In the genomic region with DNA sequence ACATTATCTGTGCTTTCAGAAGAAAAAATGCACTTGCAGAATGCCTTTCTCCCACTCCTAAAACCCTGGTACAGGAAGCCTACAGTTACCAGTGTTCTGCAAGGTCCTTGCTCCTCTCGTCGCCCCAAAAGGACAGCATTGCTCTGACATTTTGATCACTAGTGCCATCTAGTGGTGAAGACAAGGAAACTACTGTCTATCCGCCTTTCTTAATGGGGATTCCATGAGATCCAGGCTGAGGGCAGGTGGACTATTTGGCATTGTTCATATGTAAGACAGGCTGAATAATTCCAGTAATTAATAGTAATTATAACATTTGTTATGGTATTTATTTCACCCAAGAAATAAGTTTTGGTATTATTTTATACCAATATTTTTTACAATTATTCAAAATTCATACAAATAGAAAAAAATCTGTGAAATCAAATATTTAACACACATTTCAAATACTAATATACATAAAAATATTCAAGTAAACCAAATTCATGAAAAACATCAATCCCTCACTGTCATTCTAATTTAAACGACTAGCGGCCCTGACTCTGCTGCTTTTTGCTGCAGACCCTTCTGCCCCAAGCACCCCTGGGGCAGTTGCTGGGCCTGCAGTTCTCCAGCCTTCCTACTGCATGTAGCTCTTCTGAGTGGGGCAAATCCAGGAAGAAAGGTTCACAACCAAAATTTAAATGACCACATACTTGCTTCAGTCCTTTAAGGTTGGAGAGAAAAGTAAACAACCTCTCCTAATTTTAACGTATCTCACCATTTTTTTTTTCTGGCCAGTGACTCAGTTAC, we compare ENCODE assay signal across 8 cellular contexts. TPM values are rescaled to one million over a fixed set of nuclear protein-coding genes. Genes with fewer than 3 reads are reported as not detected.
A peak's percentile ranks its signal among the peaks of the same experiment; 100 is the strongest.
DNase-seq lines count a peak whose midpoint lies in the region; ATAC-seq and TF ChIP-seq lines count a peak whose summit lies in the region.

No MANE protein-coding gene starts in this region.

- H3K79me2 ChIP-seq in HCT116 (ENCODE audit: insufficient read depth, low read length) (no peaks in the 10 kb centered on the region; the same call in 1 of the 2 replicates), OCI-LY7 (ENCODE audit: insufficient read depth, low read depth, low read length) (no peaks in the 10 kb centered on the region)

- peak; percentile 91 for TF ChIP-seq CTCF in 22Rv1 (IDR thresholded peaks at IDR 0.05)
- TF ChIP-seq CTCF in GM12864 (IDR thresholded peaks at IDR 0.05; ENCODE audit: low read depth, low read length, missing control alignments), result peak; percentile 73
- peak; percentile 51 to 79 (median 73); a peak in 5 of 6 replicates for TF ChIP-seq CTCF in HCT116 (IDR thresholded peaks at IDR 0.05 in 2 of 3, conservative IDR thresholded peaks at IDR 0.05 in 1 of 3; ENCODE audit: borderline replicate concordance in 1 of 3, insufficient read depth in 1 of 3, low read depth in 2 of 3, low read length in 2 of 3)
- peak; percentile 77 for TF ChIP-seq CTCF in OCI-LY7 (conservative IDR thresholded peaks at IDR 0.05; ENCODE audit: low read length)
- peak; percentile 85 for TF ChIP-seq CTCF in glutamatergic neuron (IDR thresholded peaks at IDR 0.05; ENCODE audit: partially characterized antibody, unreplicated experiment)
- peak; percentile 86 for TF ChIP-seq CTCF in psoas muscle (IDR thresholded peaks at IDR 0.05)

- intact Hi-C loops in HCT116 (cut with micrococcal nuclease) (loop anchor here (1.0 to 5.0 kb wide), 3 partner anchors 40 to 712 kb away; no protein-coding TSS in a partner anchor), OCI-LY7 (cut with micrococcal nuclease; ENCODE audit: unreplicated experiment) (loop anchor here (1.0 to 5.0 kb wide), 2 partner anchors 37 to 121 kb away; no protein-coding TSS in a partner anchor), psoas muscle (cut with DNase I) (loop anchor here (1.0 to 5.0 kb wide), 3 partner anchors 41 to 122 kb away; no protein-coding TSS in a partner anchor)

- H3K4me2 ChIP-seq in HCT116 (ENCODE audit: low read length) (no peak overlapping the region), OCI-LY7 (ENCODE audit: low read length) (no peak overlapping the region)

- H3K4me1 Mint-ChIP-seq in glutamatergic neuron (ENCODE audit: low read depth, unreplicated experiment), result no peaks in the 10 kb centered on the region

- peaks cover 7% of the 10 kb centered on the region for H3K36me3 Mint-ChIP-seq in glutamatergic neuron (ENCODE audit: unreplicated experiment)

- no peaks in the 10 kb centered on the region for H3K27me3 Mint-ChIP-seq in glutamatergic neuron (ENCODE audit: unreplicated experiment)

- BruUV-seq in HCT116 (replicated peaks; lab: Mats Ljungman, UMichigan), result no TSS peak
- BruUV-seq in OCI-LY7 (replicated peaks; lab: Mats Ljungman, UMichigan), result no TSS peak

- WGBS in psoas muscle, 3 donors, result 44 to 47% (median 45%) methylated on average over 6 of the region's 6 CpGs

- ATAC-seq in HCT116, result peak; percentile 99
- peak; percentile 86 to 98 (median 92) for ATAC-seq in psoas muscle

- RAD21 ChIA-PET in HCT116 (lab: Charles Lee; ENCODE audit: low non-redundant PET in 1 of 2, low total read pairs in 2 of 2, uncharacterized antibody in 2 of 2, unreplicated experiment in 2 of 2), result no interaction called here

- H3K9me2 ChIP-seq in HCT116 (ENCODE audit: insufficient read depth) (no peaks in the 10 kb centered on the region), OCI-LY7 (ENCODE audit: insufficient read depth, low read length) (no peaks in the 10 kb centered on the region)

- no peak overlapping the region for H3K9ac ChIP-seq in HCT116 (ENCODE audit: low read length)

- no peak for TF ChIP-seq POLR2A in HCT116 (IDR thresholded peaks at IDR 0.05; ENCODE audit: borderline replicate concordance, extremely low read depth, insufficient read depth, insufficient read length)

- peak; percentile 53 for TF ChIP-seq RAD21 in HCT116 (IDR thresholded peaks at IDR 0.05; ENCODE audit: low read depth)

- DNase-seq in GM12864 (ENCODE audit: low read depth), result peak; percentile 35
- DNase-seq in HCT116 (ENCODE audit: low read depth, low spot score), result peak; percentile 39
- DNase-seq in Kasumi-1 (lab: John Stamatoyannopoulos, UW), result peak; percentile 78 to 91
- peak; percentile 63 for DNase-seq in OCI-LY7 (ENCODE audit: low spot score)
- peak; percentile 4 for DNase-seq in activated effector memory CD4-positive, alpha-beta T cell treated with Interleukin-2 at 50 U/mL for 16 hours
- DNase-seq in glutamatergic neuron, result no peak
- no peak for DNase-seq in psoas muscle

- H3K36me3 ChIP-seq in HCT116 (ENCODE audit: control insufficient read depth in 1 of 2, insufficient read depth in 2 of 2, low read length in 2 of 2) (peaks cover 10 to 14% of the 10 kb centered on the region in 2 experiments; a peak in 3 of 4 replicates), OCI-LY7 (ENCODE audit: insufficient read depth, low read length) (peaks cover 30% of the 10 kb centered on the region), psoas muscle (ENCODE audit: insufficient read depth in 1 of 2, low read depth in 1 of 2) (peaks cover 0 to 27% of the 10 kb centered on the region in 2 donors)

- no peaks in the 10 kb centered on the region for H3K4me1 ChIP-seq in HCT116 (ENCODE audit: control insufficient read depth in 1 of 2, insufficient read depth in 2 of 2, low read length in 2 of 2)
- H3K4me1 ChIP-seq in OCI-LY7 (ENCODE audit: insufficient read depth, low read length, poor library complexity, severe bottlenecking), result no peaks in the 10 kb centered on the region
- no peaks in the 10 kb centered on the region for H3K4me1 ChIP-seq in psoas muscle

- CTCF ChIA-PET in HCT116 (lab: Charles Lee) (no interaction called here), OCI-LY7 (lab: Charles Lee; ENCODE audit: unreplicated experiment) (no interaction called here)

- H3K27ac ChIP-seq in 22Rv1 (no peak overlapping the region), HCT116 (ENCODE audit: low read depth, low read length) (no peak overlapping the region), OCI-LY7 (ENCODE audit: low read depth, low read length, poor library complexity, severe bottlenecking) (no peak overlapping the region), psoas muscle (no peak overlapping the region)

- H2AFZ ChIP-seq in HCT116 (ENCODE audit: low read depth, low read length, poor library complexity, severe bottlenecking) (no peak overlapping the region), OCI-LY7 (ENCODE audit: low read length) (no peak overlapping the region)

- no peak overlapping the region for H3K27ac Mint-ChIP-seq in glutamatergic neuron (ENCODE audit: unreplicated experiment)

- H3K9me3 Mint-ChIP-seq in glutamatergic neuron (ENCODE audit: unreplicated experiment), result no peaks in the 10 kb centered on the region

- H3K27me3 ChIP-seq in HCT116 (ENCODE audit: insufficient read depth, low read length), result no peaks in the 10 kb centered on the region
- no peaks in the 10 kb centered on the region for H3K27me3 ChIP-seq in psoas muscle (ENCODE audit: insufficient read depth in 3 of 3, low read length in 2 of 3)

- H3K4me3 Mint-ChIP-seq in glutamatergic neuron (ENCODE audit: unreplicated experiment), result no peak overlapping the region

- H3K4me3 ChIP-seq in GM12864 (ENCODE audit: low read depth, low read length) (no peak overlapping the region), HCT116 (replicated peaks in 1 of 2; ENCODE audit: low read depth in 1 of 2, low read length in 2 of 2) (no peak overlapping the region), OCI-LY7 (ENCODE audit: low read depth, low read length, poor library complexity, severe bottlenecking) (no peak overlapping the region), psoas muscle (no peak overlapping the region)

- no peaks in the 10 kb centered on the region for H3K9me3 ChIP-seq in HCT116 (ENCODE audit: control insufficient read depth in 1 of 2, insufficient read depth in 1 of 2, low read depth in 1 of 2, low read length in 2 of 2)
- no peaks in the 10 kb centered on the region for H3K9me3 ChIP-seq in OCI-LY7 (ENCODE audit: low read length)
- H3K9me3 ChIP-seq in psoas muscle, result no peaks in the 10 kb centered on the region

- POLR2A ChIA-PET in HCT116 (lab: Charles Lee) (no interaction called here), OCI-LY7 (lab: Charles Lee) (no interaction called here)

- H4K20me1 ChIP-seq in HCT116 (ENCODE audit: insufficient read depth) (no peaks in the 10 kb centered on the region), OCI-LY7 (ENCODE audit: insufficient read depth, low read length) (no peaks in the 10 kb centered on the region; the same call in 1 of the 2 replicates)

TF ChIP-seq in HCT116, 20 proteins besides CTCF, POLR2A, EP300 and RAD21 (continues in another document):
- no peak for TF ChIP-seq ELF1 (IDR thresholded peaks at IDR 0.05; ENCODE audit: borderline replicate concordance, low read depth)
- TF ChIP-seq EGR1 (IDR thresholded peaks at IDR 0.05; ENCODE audit: low read depth), result no peak
- TF ChIP-seq YY1 (IDR thresholded peaks at IDR 0.05; ENCODE audit: extremely low read depth, insufficient replicate concordance, low read depth, low read length), result no peak
- TF ChIP-seq, protein P1, sequence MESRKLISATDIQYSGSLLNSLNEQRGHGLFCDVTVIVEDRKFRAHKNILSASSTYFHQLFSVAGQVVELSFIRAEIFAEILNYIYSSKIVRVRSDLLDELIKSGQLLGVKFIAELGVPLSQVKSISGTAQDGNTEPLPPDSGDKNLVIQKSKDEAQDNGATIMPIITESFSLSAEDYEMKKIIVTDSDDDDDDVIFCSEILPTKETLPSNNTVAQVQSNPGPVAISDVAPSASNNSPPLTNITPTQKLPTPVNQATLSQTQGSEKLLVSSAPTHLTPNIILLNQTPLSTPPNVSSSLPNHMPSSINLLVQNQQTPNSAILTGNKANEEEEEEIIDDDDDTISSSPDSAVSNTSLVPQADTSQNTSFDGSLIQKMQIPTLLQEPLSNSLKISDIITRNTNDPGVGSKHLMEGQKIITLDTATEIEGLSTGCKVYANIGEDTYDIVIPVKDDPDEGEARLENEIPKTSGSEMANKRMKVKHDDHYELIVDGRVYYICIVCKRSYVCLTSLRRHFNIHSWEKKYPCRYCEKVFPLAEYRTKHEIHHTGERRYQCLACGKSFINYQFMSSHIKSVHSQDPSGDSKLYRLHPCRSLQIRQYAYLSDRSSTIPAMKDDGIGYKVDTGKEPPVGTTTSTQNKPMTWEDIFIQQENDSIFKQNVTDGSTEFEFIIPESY (IDR thresholded peaks at IDR 0.05; ENCODE audit: extremely low read depth, insufficient replicate concordance, low read length), result no peak
- TF ChIP-seq CEBPB (IDR thresholded peaks at IDR 0.05; ENCODE audit: low read depth), result no peak
- TF ChIP-seq ZNF274 (IDR thresholded peaks at IDR 0.05; ENCODE audit: low read depth, low read length), result no peak

RNA-seq across cellular contexts. Expression of gene TPGS2, which starts 19.0 kb away (rescaled TPM):
- total RNA-seq in HCT116 (2021; ENCODE audit: unreplicated experiment), result 93.3 TPM
- polyA plus RNA-seq in HCT116 (2012), result 98.1 and 124 TPM in 2 replicates
- total RNA-seq in OCI-LY7 (2014; rRNA removed; shearing (Covaris generic)), result 35.7 and 44.8 TPM in 2 replicates
- total RNA-seq in OCI-LY7 (2022), result 55.1 and 65.5 TPM in 2 replicates
- total RNA-seq in glutamatergic neuron (ENCODE audit: unreplicated experiment), result 166 TPM
- 10 to 100 TPM in 3 of 4 donors, 1 to 10 TPM in 1; 8.8 to 16.2 (median 13.5) TPM for total RNA-seq in psoas muscle
- polyA plus RNA-seq in psoas muscle, result 10 to 100 TPM; 10.7 to 17.7 (median 13.5) TPM

RNA-seq across cellular contexts. Expression of gene KIAA1328, which starts 19.1 kb away (rescaled TPM):
- total RNA-seq in HCT116 (2021; ENCODE audit: unreplicated experiment) (5.2 TPM), OCI-LY7 (2022) (5.8 and 8.0 TPM in 2 replicates), glutamatergic neuron (ENCODE audit: unreplicated experiment) (9.5 TPM), psoas muscle (1 to 10 TPM; 3.1 to 4.4 (median 3.5) TPM)
- polyA plus RNA-seq in HCT116 (2012), result 2.0 and 2.2 TPM in 2 replicates
- total RNA-seq in OCI-LY7 (2014; rRNA removed; shearing (Covaris generic)), result 3.0 and 4.4 TPM in 2 replicates
- 1 to 10 TPM; 1.3 to 3.6 (median 2.8) TPM for polyA plus RNA-seq in psoas muscle

Comparison
In these comparisons a context has a peak if more than half of its experiments do, and no peak if none do; other contexts are left out.
1. DNase-seq: peak in GM12864 (single experiment), HCT116 (single experiment), Kasumi-1 (2 of 2), OCI-LY7 (single experiment) and activated effector memory CD4-positive, alpha-beta T cell treated with Interleukin-2 at 50 U/mL for 16 hours (single experiment); none in glutamatergic neuron (single experiment) and psoas muscle (0 of 2).
2. Peak in every context shown above with its lines, with median percentiles within 50 percentile points of each other: CTCF ChIP-seq.